Comparison of ENCODE assay signal across 1 cellular context in genomic region chr11:72589802-72590761, GRCh38.
TF ChIP-seq lines count a peak whose summit lies in the region.

No MANE protein-coding gene starts in this region.

TF ChIP-seq in GM23338, 12 proteins besides CTCF, POLR2A, EP300 and RAD21 (continued from another document):
- TF ChIP-seq ZNF331 (CRISPR knock-in tag; IDR thresholded peaks at IDR 0.05; ENCODE audit: low read depth) = no peak
TF ChIP-seq in GM23338: peak in this region for 0.
